In genomic region chr19:4201798-4202197, GRCh38 we compare ENCODE assay signal across 38 cellular contexts. TPM values are rescaled to one million over a fixed set of nuclear protein-coding genes. Genes with fewer than 3 reads are reported as not detected.
"Had no signal": no experiment of that assay in that cellular context is flagged by ENCODE, and none has a peak within 500 bp of the region (broad histone marks: within the 10 kb centered on the region; RNA-seq: fewer than 3 reads in every experiment).

No MANE protein-coding gene starts in this region.

- H3K9ac ChIP-seq: KMS-11 had no signal

- DNase-seq: Karpas-422, Kasumi-1, MG63, MM.1S, MV-4-11, NCI-H1048, NCI-H1092, NCI-H1092 treated with DMSO at 0.1 percent for 48 hours, NCI-H1105, NCI-H1105 treated with DMSO at 0.1 percent for 48 hours, NCI-H1417, NCI-H1417 treated with DMSO at 0.1 percent for 48 hours, NCI-H1436, NCI-H1436 treated with DMSO at 0.1 percent for 48 hours, NCI-H146, NCI-H1694, NCI-H1694 treated with DMSO at 0.1 percent for 48 hours, NCI-H187, NCI-H187 treated with DMSO at 0.1 percent for 48 hours, NCI-H1930, NCI-H2029, NCI-H2029 treated with DMSO at 0.1 percent for 48 hours, NCI-H2081, NCI-H2081 treated with DMSO at 0.1 percent for 48 hours, NCI-H2107, NCI-H2171, NCI-H2171 treated with DMSO at 0.1 percent for 48 hours, NCI-H2227 treated with DMSO at 0.1 percent for 48 hours, NCI-H226, NCI-H345, NCI-H446, NCI-H446 treated with DMSO at 0.1 percent for 48 hours, NCI-H510A, NCI-H510A treated with DMSO at 0.1 percent for 48 hours had no signal

- H3K27ac ChIP-seq: KMS-11 had no signal

- H3K9me3 ChIP-seq: MG63 had no signal

- H3K4me3 ChIP-seq: MG63 had no signal

- H3K36me3 ChIP-seq: MG63 had no signal

- H3K4me2 ChIP-seq: KMS-11 had no signal

RNA-seq across cellular contexts. Expression of gene CREB3L3, which starts 48.4 kb away (rescaled TPM):
- total RNA-seq: LHCN-M2, MCF 10A, NCI-H460 had no signal
